In the genomic region with DNA sequence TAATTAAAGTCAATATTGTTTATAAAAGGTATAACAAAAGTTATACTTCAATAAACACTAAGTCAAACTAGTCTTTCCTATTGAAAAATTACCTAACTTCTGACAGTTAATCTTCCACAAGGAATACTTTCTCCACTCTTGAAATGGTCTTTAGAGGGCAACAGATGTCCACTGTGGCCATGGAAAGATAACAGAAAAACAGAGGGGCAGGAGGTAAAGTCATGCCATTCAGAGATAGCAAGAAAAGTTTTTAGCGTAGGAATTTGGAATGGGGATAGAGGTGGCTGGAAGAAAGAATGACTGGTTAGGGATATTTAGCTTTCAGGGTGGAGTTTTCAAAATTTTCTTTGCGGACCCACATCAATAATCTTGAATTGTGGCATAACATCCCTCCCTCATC, we compare ENCODE assay signal across 22 cellular contexts.
"Had no signal": no experiment of that assay in that cellular context is flagged by ENCODE, and none has a peak within 500 bp of the region (broad histone marks: within the 10 kb centered on the region; RNA-seq: fewer than 3 reads in every experiment).

No MANE protein-coding gene starts in this region.

- H3K4me1 ChIP-seq: colonic mucosa, left ventricle myocardium inferior, prostate gland, transverse colon, uterus had no signal

- H3K4me3 ChIP-seq: colonic mucosa, left ventricle myocardium inferior, ovary, prostate gland, transverse colon, uterus had no signal

- H3K9me3 ChIP-seq: colonic mucosa, left ventricle myocardium inferior, ovary, prostate gland, transverse colon, uterus had no signal

- ATAC-seq: activated CD8-positive, alpha-beta T cell treated with anti-CD3 and anti-CD28 coated beads, Interleukin-2, amount 10 ng/mL, durations not matched to agents 7 days and 5 days; activated naive CD8-positive, alpha-beta T cell treated with anti-CD3 and anti-CD28 coated beads, Interleukin-2, amount 50 U/mL, for 24 hours; natural killer cell treated with Interleukin-12 subunit alpha and Interleukin-12 subunit beta and Interleukin-15 and Interleukin-18, amount 100 ng/mL, for 72 hours had no signal

- H3K27me3 ChIP-seq: brain microvascular endothelial cell, colonic mucosa, ovary, transverse colon, uterus had no signal

- H3K27ac ChIP-seq: colonic mucosa, left ventricle myocardium inferior, ovary, prostate gland, transverse colon, uterus had no signal

- H3K4me1 Mint-ChIP-seq: central memory CD8-positive, alpha-beta T cell; immature natural killer cell had no signal

- H3K4me3 Mint-ChIP-seq: activated CD8-positive, alpha-beta T cell treated with anti-CD3 and anti-CD28 coated beads, Interleukin-2, amount 10 ng/mL, durations not matched to agents 7 days and 5 days; activated naive CD8-positive, alpha-beta T cell treated with anti-CD3 and anti-CD28 coated beads, Interleukin-2, amount 50 U/mL, for 24 hours; activated T-helper 1 cell treated with anti-CD3 and anti-CD28 coated beads, Interleukin-12 subunit alpha, Interleukin-12 subunit beta, Interleukin-2, Interleukin-4 antibody, amounts not matched to agents 30 ng/mL and 10 ng/mL and 1 ng/mL, durations not matched to agents 14 hours and 24 hours and 36 hours; central memory CD8-positive, alpha-beta T cell; immature natural killer cell; natural killer cell treated with Interleukin-12 subunit alpha and Interleukin-12 subunit beta and Interleukin-15 and Interleukin-18, amount 100 ng/mL, for 72 hours had no signal

- DNase-seq: activated CD4-positive, alpha-beta T cell treated with anti-CD3 and anti-CD28 coated beads for 1 hour; activated CD4-positive, alpha-beta T cell treated with anti-CD3 and anti-CD28 coated beads, Interleukin-2, amount 50 U/mL, for 1 hour; activated CD8-positive, alpha-beta T cell treated with anti-CD3 and anti-CD28 coated beads, Interleukin-2, amount 10 ng/mL, durations not matched to agents 7 days and 5 days; activated gamma-delta T cell; activated naive CD4-positive, alpha-beta T cell treated with anti-CD3 and anti-CD28 coated beads, Interleukin-2, amount 50 U/mL, for 16 hours; activated naive CD8-positive, alpha-beta T cell treated with anti-CD3 and anti-CD28 coated beads, Interleukin-2, amount 50 U/mL, for 24 hours; aorta; brain microvascular endothelial cell; colonic mucosa; foreskin melanocyte; immature natural killer cell; left ventricle myocardium inferior; midbrain; ovary; stimulated activated CD4-positive, alpha-beta T cell treated with anti-CD3 and anti-CD28 coated beads, Interleukin-4, amount 100 ng/mL, for 4 hours; T-helper 1 cell; transverse colon; uterus had no signal

- H3K36me3 ChIP-seq: colonic mucosa, ovary, prostate gland, transverse colon, uterus had no signal

- H3K9me3 Mint-ChIP-seq: activated naive CD8-positive, alpha-beta T cell treated with anti-CD3 and anti-CD28 coated beads, Interleukin-2, amount 50 U/mL, for 24 hours; activated T-helper 1 cell treated with anti-CD3 and anti-CD28 coated beads, Interleukin-12 subunit alpha, Interleukin-12 subunit beta, Interleukin-2, Interleukin-4 antibody, amounts not matched to agents 30 ng/mL and 10 ng/mL and 1 ng/mL, durations not matched to agents 14 hours and 24 hours and 36 hours; central memory CD8-positive, alpha-beta T cell; immature natural killer cell; natural killer cell treated with Interleukin-12 subunit alpha and Interleukin-12 subunit beta and Interleukin-15 and Interleukin-18, amount 100 ng/mL, for 72 hours had no signal

- H3K27me3 Mint-ChIP-seq: activated naive CD8-positive, alpha-beta T cell treated with anti-CD3 and anti-CD28 coated beads, Interleukin-2, amount 50 U/mL, for 24 hours; central memory CD8-positive, alpha-beta T cell; natural killer cell treated with Interleukin-12 subunit alpha and Interleukin-12 subunit beta and Interleukin-15 and Interleukin-18, amount 100 ng/mL, for 72 hours had no signal

- H3K27ac Mint-ChIP-seq: activated CD8-positive, alpha-beta T cell treated with anti-CD3 and anti-CD28 coated beads, Interleukin-2, amount 10 ng/mL, durations not matched to agents 7 days and 5 days; activated naive CD8-positive, alpha-beta T cell treated with anti-CD3 and anti-CD28 coated beads, Interleukin-2, amount 50 U/mL, for 24 hours; activated T-helper 1 cell treated with anti-CD3 and anti-CD28 coated beads, Interleukin-12 subunit alpha, Interleukin-12 subunit beta, Interleukin-2, Interleukin-4 antibody, amounts not matched to agents 30 ng/mL and 10 ng/mL and 1 ng/mL, durations not matched to agents 14 hours and 24 hours and 36 hours; immature natural killer cell; natural killer cell treated with Interleukin-12 subunit alpha and Interleukin-12 subunit beta and Interleukin-15 and Interleukin-18, amount 100 ng/mL, for 72 hours had no signal
